In genomic region chr1:61641578-61642336, GRCh38 we compare ENCODE assay signal across 8 cellular contexts.
DNase-seq lines count a peak whose midpoint lies in the region; ATAC-seq and TF ChIP-seq lines count a peak whose summit lies in the region.

No MANE protein-coding gene starts in this region.

- DNase-seq in C1 segment of cervical spinal cord (lab: John Stamatoyannopoulos, UW) (peak in 13 of 14 donors; percentile 1 to 64 (median 28)), SKM-1 treated with dmso at 0.1 percent for 144 hours (lab: John Stamatoyannopoulos, UW; ENCODE audit: unreplicated experiment) (peak; percentile 61), adipocyte (ENCODE audit: low read depth) (peak; percentile 70), hippocampal formation (lab: John Stamatoyannopoulos, UW) (peak; percentile 60 to 68), gastrocnemius medialis (peak; percentile 57 to 71), NCI-H128 (lab: John Stamatoyannopoulos, UW; ENCODE audit: unreplicated experiment) (no peak)

- H3K4me1 ChIP-seq in adipocyte (ENCODE audit: control insufficient read depth, insufficient read depth, low read length), result peaks cover 52% of the 10 kb centered on the region
- peaks cover 0 to 22% of the 10 kb centered on the region in 2 donors for H3K4me1 ChIP-seq in gastrocnemius medialis

- peak overlapping the region; percentile 87 for H3K9ac ChIP-seq in adipocyte (ENCODE audit: low read length)

- no peaks in the 10 kb centered on the region for H3K9me3 ChIP-seq in adipocyte (ENCODE audit: control insufficient read depth, low read length)
- no peaks in the 10 kb centered on the region for H3K9me3 ChIP-seq in gastrocnemius medialis

- peak overlapping the region; percentile 32 to 59 (median 51) for H3K27ac ChIP-seq in gastrocnemius medialis

- H3K27me3 ChIP-seq in adipocyte (replicated peaks; ENCODE audit: control insufficient read depth, insufficient read depth, low read length) (no peaks in the 10 kb centered on the region), gastrocnemius medialis (no peaks in the 10 kb centered on the region)

- ATAC-seq in GM19397 (IDR thresholded peaks at IDR 0.05; ENCODE audit: unreplicated experiment), result peak; percentile 90
- peak; percentile 82 for ATAC-seq in HG03469 (IDR thresholded peaks at IDR 0.05; ENCODE audit: unreplicated experiment)
- ATAC-seq in gastrocnemius medialis, result peak; percentile 60 to 79

- intact Hi-C loops in gastrocnemius medialis (cut with DNase I; ENCODE audit: low total_unique reads), result loop anchor here (1.0 kb wide), 1 partner anchor 591 kb away; no protein-coding TSS in a partner anchor

- peak overlapping the region; percentile 75 for H3K4me3 ChIP-seq in adipocyte (ENCODE audit: low read length)
- H3K4me3 ChIP-seq in gastrocnemius medialis, result peak overlapping the region; percentile 18 to 36 (median 24)

- H3K36me3 ChIP-seq in adipocyte (ENCODE audit: control insufficient read depth, insufficient read depth, low read length, severe bottlenecking), result no peaks in the 10 kb centered on the region
- H3K36me3 ChIP-seq in gastrocnemius medialis, result no peaks in the 10 kb centered on the region

- in situ Hi-C loops in gastrocnemius medialis (cut with MboI; ENCODE audit: low sequenced_read_pairs in 4 of 4), result loop anchor here in 3 of 4 donors (25.0 kb wide), 1 partner anchor 604 kb away; no protein-coding TSS in a partner anchor

- no peak for TF ChIP-seq POLR2A in gastrocnemius medialis (IDR thresholded peaks at IDR 0.05)

- peak; percentile 24 to 78 (median 53) for TF ChIP-seq CTCF in gastrocnemius medialis (IDR thresholded peaks at IDR 0.05 in 4 of 5, conservative IDR thresholded peaks at IDR 0.05 in 1 of 5)
